Comparison of ENCODE assay signal across 9 cellular contexts in the genomic region with DNA sequence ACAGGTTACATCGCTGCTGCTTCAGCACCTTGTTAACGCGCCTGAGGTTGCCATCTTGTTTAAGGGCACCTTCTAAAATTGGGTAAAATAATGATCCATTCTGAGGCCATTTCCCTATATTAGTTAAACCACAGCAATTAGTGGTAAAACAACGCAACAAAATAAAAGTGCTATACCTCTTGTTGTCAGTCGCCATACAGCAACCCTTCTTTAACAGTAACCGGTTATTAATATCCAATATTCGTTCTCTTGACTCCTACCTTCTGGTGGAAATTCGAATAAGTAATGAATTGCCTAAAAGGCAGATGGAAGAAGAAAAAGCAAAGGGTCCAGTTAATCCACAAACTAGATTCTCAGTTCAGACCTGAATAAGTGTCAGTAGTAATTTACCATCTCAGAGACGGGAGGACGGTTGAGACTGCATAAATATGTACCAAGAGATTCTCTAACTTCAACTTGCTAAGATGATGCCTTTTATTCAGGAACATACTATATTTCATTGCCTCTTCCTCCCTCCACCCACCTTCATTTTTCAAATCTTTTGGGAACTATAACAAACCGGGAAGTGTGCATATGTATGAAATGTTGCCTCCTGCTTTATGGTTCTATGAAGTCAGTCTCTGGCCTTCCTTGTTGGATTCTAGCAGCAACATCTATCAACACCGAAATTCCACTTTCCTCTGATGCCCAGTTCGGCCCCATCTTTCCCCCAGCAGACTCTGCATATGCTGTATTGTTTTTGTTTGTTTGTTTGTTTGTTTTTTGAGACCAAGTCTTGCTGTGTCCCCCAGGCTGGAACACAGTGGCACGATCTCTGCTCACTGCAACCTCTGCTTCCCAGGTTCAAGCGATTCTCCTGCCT. TPM values are rescaled to one million over a fixed set of nuclear protein-coding genes. Genes with fewer than 3 reads are reported as not detected.
A peak's percentile ranks its signal among the peaks of the same experiment; 100 is the strongest.
DNase-seq lines count a peak whose midpoint lies in the region; ATAC-seq and TF ChIP-seq lines count a peak whose summit lies in the region.
"Had no signal": no experiment of that assay in that cellular context is flagged by ENCODE, and none has a peak within 500 bp of the region (broad histone marks: within the 10 kb centered on the region; RNA-seq: fewer than 3 reads in every experiment).

No MANE protein-coding gene starts in this region.

- ATAC-seq in Right ventricle myocardium superior (ENCODE audit: poor library complexity) (no peak), mucosa of descending colon (no peak), GM18867 (IDR thresholded peaks at IDR 0.05; ENCODE audit: unreplicated experiment) (no peak), GM21515 (IDR thresholded peaks at IDR 0.05; ENCODE audit: unreplicated experiment) (no peak)

- peak overlapping the region; percentile 80 for H3K4me3 ChIP-seq in right atrium auricular region
- peak overlapping the region; percentile 52 for H3K4me3 ChIP-seq in mucosa of descending colon
- peak overlapping the region; percentile 62 to 64 for H3K4me3 ChIP-seq in vagina

- H3K4me1 ChIP-seq in right atrium auricular region (peaks cover 0 to 21% of the 10 kb centered on the region in 2 donors), mucosa of descending colon (ENCODE audit: low read depth) (peaks cover 8% of the 10 kb centered on the region), vagina (peaks cover 10% of the 10 kb centered on the region)

- TF ChIP-seq POLR2A in vagina (IDR thresholded peaks at IDR 0.05), result no peak

- intact Hi-C loops in Right ventricle myocardium superior (cut with DNase I) (no loop called here), mucosa of descending colon (cut with DNase I, micrococcal nuclease) (no loop called here), vagina (cut with DNase I) (no loop called here)

- peaks cover 30% of the 10 kb centered on the region for H3K36me3 ChIP-seq in right atrium auricular region
- no peaks in the 10 kb centered on the region for H3K36me3 ChIP-seq in mucosa of descending colon (ENCODE audit: low read depth)
- H3K36me3 ChIP-seq in vagina, result peaks cover 0 to 28% of the 10 kb centered on the region in 2 donors

- DNase-seq in right atrium auricular region (ENCODE audit: low spot score) (no peak), Right ventricle myocardium superior (no peak), caudate nucleus (lab: John Stamatoyannopoulos, UW) (no peak), mucosa of descending colon (no peak), vagina (ENCODE audit: extremely low spot score in 2 of 2) (no peak), DMS53 treated with DMSO at 0.1 percent for 48 hours (lab: John Stamatoyannopoulos, UW; ENCODE audit: unreplicated experiment) (no peak)

- no peak for TF ChIP-seq CTCF in right atrium auricular region (IDR thresholded peaks at IDR 0.05)
- TF ChIP-seq CTCF in mucosa of descending colon (IDR thresholded peaks at IDR 0.05), result no peak
- peak in 1 of 3 experiments; percentile 1 for TF ChIP-seq CTCF in vagina (IDR thresholded peaks at IDR 0.05)

- H3K9me3 ChIP-seq in right atrium auricular region, result no peaks in the 10 kb centered on the region
- no peaks in the 10 kb centered on the region for H3K9me3 ChIP-seq in mucosa of descending colon
- H3K9me3 ChIP-seq in vagina, result no peaks in the 10 kb centered on the region

- H3K27ac ChIP-seq in right atrium auricular region (peak overlapping the region; percentile 92 to 95), caudate nucleus (ENCODE audit: low read depth, low read length) (peak overlapping the region; percentile 99), vagina (peak overlapping the region; percentile 95)

- H3K27me3 ChIP-seq in right atrium auricular region, result no peaks in the 10 kb centered on the region
- H3K27me3 ChIP-seq in vagina, result no peaks in the 10 kb centered on the region

RNA-seq across cellular contexts. Expression of a gene that starts 0.8 kb away (rescaled TPM):
- total RNA-seq in right atrium auricular region (100 to 1,000 TPM; 105 to 122 TPM), Right ventricle myocardium superior (129 TPM), mucosa of descending colon (10 to 100 TPM; 54.4 to 94.3 (median 92.5) TPM), vagina (92.8 TPM)

RNA-seq across cellular contexts. Expression of a gene that starts 6.5 kb away (rescaled TPM):
- total RNA-seq in right atrium auricular region, result not detected
- total RNA-seq in Right ventricle myocardium superior, result not detected
- not detected for total RNA-seq in mucosa of descending colon
- not detected for total RNA-seq in vagina
- total RNA-seq: Daoy had no signal

RNA-seq across cellular contexts. Expression of a gene that starts 21.8 kb away (rescaled TPM):
- 1 to 10 TPM; 1.3 to 1.4 TPM for total RNA-seq in right atrium auricular region
- 1.6 TPM for total RNA-seq in Right ventricle myocardium superior
- total RNA-seq in mucosa of descending colon, result 1 to 10 TPM; 2.7 to 4.8 (median 4.4) TPM
- total RNA-seq in vagina, result 5.4 TPM

RNA-seq across cellular contexts. Expression of a gene that starts 25.6 kb away (rescaled TPM):
- total RNA-seq in right atrium auricular region (1 to 10 TPM; 5.0 to 6.8 TPM), Right ventricle myocardium superior (5.5 TPM), mucosa of descending colon (10 to 100 TPM; 11.0 to 16.3 (median 11.8) TPM), vagina (16.0 TPM)

RNA-seq across cellular contexts. Expression of a gene that starts 53.2 kb away (rescaled TPM):
- total RNA-seq in right atrium auricular region (10 to 100 TPM in 1 of 2 donors, 1 to 10 TPM in 1; 5.8 to 24.6 TPM), Right ventricle myocardium superior (10.9 TPM), mucosa of descending colon (1 to 10 TPM; 1.5 to 4.7 (median 2.3) TPM), vagina (21.9 TPM)
